ENCODE assay signal across 22 cellular contexts in genomic region chr1:201655910-201656669, GRCh38.
A peak's percentile ranks its signal among the peaks of the same experiment; 100 is the strongest.
DNase-seq lines count a peak whose midpoint lies in the region; ATAC-seq, FAIRE-seq and TF ChIP-seq lines count a peak whose summit lies in the region.
"Had no signal": no experiment of that assay in that cellular context is flagged by ENCODE, and none has a peak within 500 bp of the region (broad histone marks: within the 10 kb centered on the region; RNA-seq: fewer than 3 reads in every experiment).

No MANE protein-coding gene starts in this region.

- DNase-seq in GM23248, result peak; percentile 66
- no peak for DNase-seq in astrocyte (ENCODE audit: low read depth)
- no peak for DNase-seq in left ventricle myocardium inferior
- no peak for DNase-seq in medulla oblongata (ENCODE audit: extremely low spot score)
- DNase-seq in NCI-H226, result no peak
- no peak for DNase-seq in anterior cingulate cortex (lab: John Stamatoyannopoulos, UW)
- DNase-seq: activated CD4-positive, CD25-positive, alpha-beta regulatory T cell treated with anti-CD3 and anti-CD28 coated beads, Interleukin-2, amount 50 U/mL, for 72 hours; activated T-cell treated with anti-CD3 and anti-CD28 coated beads, Interleukin-2, amount 50 U/mL, for 72 hours; brain microvascular endothelial cell; foreskin melanocyte; left lung; occipital lobe; right lobe of liver; stimulated activated naive CD4-positive, alpha-beta T cell treated with Interleukin-2 at 50 U/mL for 16 hours; trophoblast cell had no signal

- peak overlapping the region; percentile 35 for H3K4me2 ChIP-seq in GM23248 (ENCODE audit: unreplicated experiment)
- peak overlapping the region; percentile 66 for H3K4me2 ChIP-seq in astrocyte (ENCODE audit: low read length)
- peak overlapping the region; percentile 14 for H3K4me2 ChIP-seq in skeletal muscle satellite cell (ENCODE audit: low read length)

- H3K9ac ChIP-seq in GM23248, result no peak overlapping the region
- H3K9ac ChIP-seq in astrocyte (ENCODE audit: low read length), result no peak overlapping the region
- no peak overlapping the region for H3K9ac ChIP-seq in skeletal muscle satellite cell (ENCODE audit: low read depth, low read length)

- no peak overlapping the region for H3K27ac Mint-ChIP-seq in astrocyte (ENCODE audit: unreplicated experiment)
- H3K27ac Mint-ChIP-seq: activated naive CD4-positive, alpha-beta T cell treated with anti-CD3 and anti-CD28 coated beads, Interleukin-2, amount 50 U/mL, for 24 hours; activated T-cell treated with anti-CD3 and anti-CD28 coated beads, Interleukin-2, amount 50 U/mL, for 72 hours; H9 had no signal

- H3K9me3 ChIP-seq in GM23248 (ENCODE audit: low read depth) (no peaks in the 10 kb centered on the region), astrocyte (ENCODE audit: insufficient read depth, low read depth, low read length) (no peaks in the 10 kb centered on the region), left ventricle myocardium inferior (replicated peaks) (no peaks in the 10 kb centered on the region), skeletal muscle satellite cell (replicated peaks; ENCODE audit: low read length) (no peaks in the 10 kb centered on the region)
- H3K9me3 ChIP-seq: BE2C, left lung, right lobe of liver had no signal

- FAIRE-seq in astrocyte (lab: Jason Lieb, UNC), result no peak
- FAIRE-seq: endothelial cell of umbilical vein, G401.6 had no signal

- H3K36me3 ChIP-seq in GM23248 (ENCODE audit: low read depth) (no peaks in the 10 kb centered on the region; the same call in 1 of the 2 replicates), astrocyte (ENCODE audit: insufficient read depth, low read length) (peaks cover 3% of the 10 kb centered on the region), left ventricle myocardium inferior (no peaks in the 10 kb centered on the region), skeletal muscle satellite cell (ENCODE audit: insufficient read depth, low read length) (peaks cover 32% of the 10 kb centered on the region)
- H3K36me3 ChIP-seq: BE2C, left lung, right lobe of liver had no signal

- H3K4me3 Mint-ChIP-seq in astrocyte (ENCODE audit: unreplicated experiment), result no peak overlapping the region
- H3K4me3 Mint-ChIP-seq: activated naive CD4-positive, alpha-beta T cell treated with anti-CD3 and anti-CD28 coated beads, Interleukin-2, amount 50 U/mL, for 24 hours; activated T-cell treated with anti-CD3 and anti-CD28 coated beads, Interleukin-2, amount 50 U/mL, for 72 hours; H9 had no signal

- H3K4me1 ChIP-seq in GM23248 (ENCODE audit: insufficient read depth) (peaks cover 51% of the 10 kb centered on the region), astrocyte (ENCODE audit: insufficient read depth, low read length) (peaks cover 56% of the 10 kb centered on the region), left ventricle myocardium inferior (peaks cover 96% of the 10 kb centered on the region), skeletal muscle satellite cell (ENCODE audit: control insufficient read depth, insufficient read depth, low read length) (peaks cover 64% of the 10 kb centered on the region)
- H3K4me1 ChIP-seq: left lung, right lobe of liver had no signal

- H3K27me3 ChIP-seq in GM23248 (replicated peaks; ENCODE audit: insufficient read depth) (no peaks in the 10 kb centered on the region), astrocyte (ENCODE audit: insufficient read depth, low read length) (no peaks in the 10 kb centered on the region), left ventricle myocardium inferior (ENCODE audit: low read depth) (no peaks in the 10 kb centered on the region), skeletal muscle satellite cell (ENCODE audit: control insufficient read depth, insufficient read depth, low read length) (no peaks in the 10 kb centered on the region)
- H3K27me3 ChIP-seq: BE2C, brain microvascular endothelial cell, left lung, right lobe of liver had no signal

- H3K27ac ChIP-seq in GM23248 (peak overlapping the region; percentile 52), astrocyte (ENCODE audit: low read depth, low read length) (no peak overlapping the region), left ventricle myocardium inferior (replicated peaks) (peak overlapping the region; percentile 48)
- H3K27ac ChIP-seq: brain microvascular endothelial cell, left lung, right lobe of liver had no signal

- H3K9me3 Mint-ChIP-seq in astrocyte (ENCODE audit: unreplicated experiment), result no peaks in the 10 kb centered on the region
- H3K9me3 Mint-ChIP-seq: activated naive CD4-positive, alpha-beta T cell treated with anti-CD3 and anti-CD28 coated beads, Interleukin-2, amount 50 U/mL, for 24 hours; activated T-cell treated with anti-CD3 and anti-CD28 coated beads, Interleukin-2, amount 50 U/mL, for 72 hours; H9 had no signal

- intact Hi-C loops in left ventricle myocardium inferior (cut with micrococcal nuclease), result no loop called here

- H3K36me3 Mint-ChIP-seq in astrocyte (ENCODE audit: low read depth, unreplicated experiment), result peaks cover 23% of the 10 kb centered on the region
- H3K36me3 Mint-ChIP-seq: activated naive CD4-positive, alpha-beta T cell treated with anti-CD3 and anti-CD28 coated beads, Interleukin-2, amount 50 U/mL, for 24 hours had no signal

- peaks cover 49% of the 10 kb centered on the region for H3F3A ChIP-seq in GM23248 (ENCODE audit: insufficient read depth)

- H3K4me3 ChIP-seq in GM23248, result no peak overlapping the region
- no peak overlapping the region for H3K4me3 ChIP-seq in astrocyte (ENCODE audit: insufficient read depth, low read depth, low read length)
- H3K4me3 ChIP-seq in left ventricle myocardium inferior, result no peak overlapping the region
- H3K4me3 ChIP-seq in skeletal muscle satellite cell (ENCODE audit: low read length), result no peak overlapping the region
- H3K4me3 ChIP-seq: left lung, right lobe of liver had no signal

- ATAC-seq in GM21723 (IDR thresholded peaks at IDR 0.05; ENCODE audit: unreplicated experiment), result no peak
- ATAC-seq: activated T-cell treated with anti-CD3 and anti-CD28 coated beads, Interleukin-2, amount 50 U/mL, for 72 hours; left lung; right lobe of liver had no signal

- 46 to 47% methylated on average over 9 of the region's 9 CpGs for WGBS in GM23248 (ENCODE audit: low coverage in 1 of 2, low lambda C conversion rate in 2 of 2, missing lambda C conversion rate in 2 of 2), 2 experiments

- no peak for TF ChIP-seq CTCF in astrocyte (IDR thresholded peaks at IDR 0.05; ENCODE audit: insufficient read depth, low read depth, low read length)
- no peak for TF ChIP-seq CTCF in left ventricle myocardium inferior (IDR thresholded peaks at IDR 0.05; ENCODE audit: borderline replicate concordance)

- H3K79me2 ChIP-seq in GM23248 (ENCODE audit: insufficient read depth), result peaks cover 99% of the 10 kb centered on the region
- peaks cover 99% of the 10 kb centered on the region for H3K79me2 ChIP-seq in astrocyte (ENCODE audit: insufficient read depth, low read length)

- peaks cover 1% of the 10 kb centered on the region for H3K27me3 Mint-ChIP-seq in astrocyte (ENCODE audit: low read depth, unreplicated experiment)
- H3K27me3 Mint-ChIP-seq: activated naive CD4-positive, alpha-beta T cell treated with anti-CD3 and anti-CD28 coated beads, Interleukin-2, amount 50 U/mL, for 24 hours had no signal

- in situ Hi-C loops in GM23248 (cut with MboI), result no loop called here

- peaks cover 21% of the 10 kb centered on the region; the same call in 1 of the 2 replicates for H4K20me1 ChIP-seq in GM23248 (ENCODE audit: insufficient read depth)
- peaks cover 99% of the 10 kb centered on the region for H4K20me1 ChIP-seq in astrocyte (ENCODE audit: insufficient read depth, low read length)

- peaks cover 13% of the 10 kb centered on the region for H3K4me1 Mint-ChIP-seq in astrocyte (ENCODE audit: low read depth, unreplicated experiment)
- H3K4me1 Mint-ChIP-seq: activated naive CD4-positive, alpha-beta T cell treated with anti-CD3 and anti-CD28 coated beads, Interleukin-2, amount 50 U/mL, for 24 hours had no signal

- H3K9me2 ChIP-seq in GM23248 (ENCODE audit: insufficient read depth), result no peaks in the 10 kb centered on the region

- H2AFZ ChIP-seq in GM23248 (no peak overlapping the region), astrocyte (ENCODE audit: low read depth, low read length) (no peak overlapping the region)

Comparison
In these comparisons a context has a peak if more than half of its experiments do, and no peak if none do; other contexts are left out.
1. H3K4me2 ChIP-seq: peak in every context shown above with its lines; median percentile 66 in astrocyte; 35 in GM23248; 14 in skeletal muscle satellite cell.